ENCODE assay signal across 14 cellular contexts in genomic region chr3:122410111-122410510, GRCh38.
"Had no signal": no experiment of that assay in that cellular context is flagged by ENCODE, and none has a peak within 500 bp of the region (broad histone marks: within the 10 kb centered on the region; RNA-seq: fewer than 3 reads in every experiment).

No MANE protein-coding gene starts in this region.

- ATAC-seq: heart left ventricle, right cardiac atrium, Right ventricle myocardium inferior, SK-N-SH treated with all-trans-retinoic acid at 6 μM for 48 hours had no signal

- FAIRE-seq: astrocyte, islet of Langerhans, small intestine had no signal

- H3K4me1 ChIP-seq: foreskin keratinocyte, upper lobe of right lung had no signal

- H3K27ac ChIP-seq: foreskin keratinocyte, suprapubic skin, upper lobe of right lung had no signal

- H3K9me3 Mint-ChIP-seq: activated T-helper 2 cell treated with anti-CD3 and anti-CD28 coated beads, Interferon-gamma antibody, Interleukin-2, Interleukin-4, amounts not matched to agents 10 μg/mL and 5 μg/mL and 100 μg/mL, durations not matched to agents 14 hours and 24 hours and 36 hours had no signal

- H3K9me3 ChIP-seq: heart left ventricle, left lung, suprapubic skin, upper lobe of right lung had no signal

- H3K27me3 ChIP-seq: foreskin keratinocyte, heart left ventricle, left lung, suprapubic skin, upper lobe of right lung had no signal

- DNase-seq: activated CD4-positive, CD25-positive, alpha-beta regulatory T cell; activated CD8-positive, alpha-beta memory T cell treated with anti-CD3 and anti-CD28 coated beads, Interleukin-2, amount 50 U/mL, for 4 hours; heart left ventricle; left lung; right cardiac atrium; small intestine; upper lobe of right lung had no signal

- H3K4me3 ChIP-seq: suprapubic skin, upper lobe of right lung had no signal
